Comparison of ENCODE assay signal across 22 cellular contexts in genomic region chr6:35933844-35934243, GRCh38.
"Had no signal": no experiment of that assay in that cellular context is flagged by ENCODE, and none has a peak within 500 bp of the region (broad histone marks: within the 10 kb centered on the region; RNA-seq: fewer than 3 reads in every experiment).

No MANE protein-coding gene starts in this region.

- H3K4me3 ChIP-seq: SJSA1, SK-N-MC had no signal

- DNase-seq: KBM-7, MV-4-11, NCI-H1048, NCI-H1105 treated with DMSO at 0.1 percent for 48 hours, NCI-H1417 treated with DMSO at 0.1 percent for 48 hours, NCI-H146, NCI-H1694 treated with DMSO at 0.1 percent for 48 hours, NCI-H1930, NCI-H2081, NCI-H2107, NCI-H226, NCI-H446, NCI-H510A, NCI-H524 treated with DMSO at 0.1 percent for 48 hours, NCI-H69, NCI-H774, Right ventricle myocardium superior, RPMI8226, SIG-M5 had no signal

- H3K27ac ChIP-seq: HL-60, SJSA1, SK-N-MC had no signal

- H3K27me3 ChIP-seq: SJSA1 had no signal

- H3K9me3 ChIP-seq: SJSA1 had no signal

- H3K36me3 ChIP-seq: SJSA1 had no signal

- H3K4me1 ChIP-seq: SJSA1 had no signal
